ENCODE assay signal across 1 cellular context in genomic region chr3:96294143-96294542, GRCh38.
TF ChIP-seq lines count a peak whose summit lies in the region.

No MANE protein-coding gene starts in this region.

TF ChIP-seq in H1, 55 proteins besides CTCF, POLR2A, EP300 and RAD21 (continued from another document):
- TF ChIP-seq ATF2 (IDR thresholded peaks at IDR 0.05; ENCODE audit: low read length) (no peak), BCL11A (IDR thresholded peaks at IDR 0.05; ENCODE audit: low read depth in 2 of 2, low read length in 2 of 2) (no peak), POU5F1 (IDR thresholded peaks at IDR 0.05; ENCODE audit: low read depth, low read length) (no peak), SP1 (IDR thresholded peaks at IDR 0.05; ENCODE audit: low read depth, low read length) (no peak), BACH1 (IDR thresholded peaks at IDR 0.05; ENCODE audit: low read length) (no peak), YY1 (IDR thresholded peaks at IDR 0.05; ENCODE audit: low read depth, low read length) (no peak), CHD2 (IDR thresholded peaks at IDR 0.05; ENCODE audit: low read length) (no peak), ZNF274 (IDR thresholded peaks at IDR 0.05; ENCODE audit: borderline replicate concordance, extremely low read depth, low read length) (no peak), SRF (IDR thresholded peaks at IDR 0.05; ENCODE audit: low read depth, low read length) (no peak)
TF ChIP-seq in H1: peak in this region for 0.
